Comparison of ENCODE assay signal across 19 cellular contexts in genomic region chr6:63475707-63476106, GRCh38.
A peak's percentile ranks its signal among the peaks of the same experiment; 100 is the strongest.
DNase-seq lines count a peak whose midpoint lies in the region; ATAC-seq, FAIRE-seq and TF ChIP-seq lines count a peak whose summit lies in the region.
"Had no signal": no experiment of that assay in that cellular context is flagged by ENCODE, and none has a peak within 500 bp of the region (broad histone marks: within the 10 kb centered on the region; RNA-seq: fewer than 3 reads in every experiment).

No MANE protein-coding gene starts in this region.

- no peak for TF ChIP-seq CTCF in right atrium auricular region (IDR thresholded peaks at IDR 0.05)
- TF ChIP-seq CTCF in neural progenitor cell (IDR thresholded peaks at IDR 0.05) = no peak

- no peaks in the 10 kb centered on the region for H3F3A ChIP-seq in neural progenitor cell (ENCODE audit: low read depth)

- H3K4me1 ChIP-seq in right atrium auricular region (peaks cover 0 to 5% of the 10 kb centered on the region in 2 donors), neural progenitor cell (no peaks in the 10 kb centered on the region)
- H3K4me1 ChIP-seq: SJCRH30 had no signal

- H3K36me3 ChIP-seq in right atrium auricular region = no peaks in the 10 kb centered on the region
- no peaks in the 10 kb centered on the region for H3K36me3 ChIP-seq in neural progenitor cell
- H3K36me3 ChIP-seq: SJCRH30 had no signal

- intact Hi-C loops in Right ventricle myocardium inferior (cut with DNase I) = no loop called here

- peak overlapping the region; percentile 36 for H2AFZ ChIP-seq in neural progenitor cell (replicated peaks)

- no peak overlapping the region for H3K4me3 ChIP-seq in right atrium auricular region
- no peak overlapping the region for H3K4me3 ChIP-seq in neural progenitor cell
- H3K4me3 ChIP-seq: SJCRH30 had no signal

- no peak for DNase-seq in Right ventricle myocardium inferior (ENCODE audit: missing footprints)
- no peak for DNase-seq in right atrium auricular region (ENCODE audit: low spot score)
- peak; percentile 82 for DNase-seq in left lobe of liver (ENCODE audit: low spot score)
- DNase-seq in neural progenitor cell (ENCODE audit: low spot score) = no peak
- no peak for DNase-seq in hippocampal formation (lab: John Stamatoyannopoulos, UW)
- no peak for DNase-seq in frontal cortex (ENCODE audit: low spot score in 2 of 2)
- DNase-seq in activated CD4-positive, CD25-positive, alpha-beta regulatory T cell treated with anti-CD3 and anti-CD28 coated beads, Interleukin-2, amount 50 U/mL, for 72 hours = no peak
- DNase-seq: CD8-positive, alpha-beta T cell; DMS79; HCEC 1CT; NCI-H1417 treated with DMSO at 0.1 percent for 48 hours; NCI-H1930; NCI-H2171; NCI-H446; RPMI8226; SJCRH30 had no signal

- H3K9me3 Mint-ChIP-seq in neural progenitor cell = peaks cover 6% of the 10 kb centered on the region
- H3K9me3 Mint-ChIP-seq: CD8-positive, alpha-beta T cell had no signal

- H3K27me3 ChIP-seq in right atrium auricular region = no peaks in the 10 kb centered on the region
- no peaks in the 10 kb centered on the region for H3K27me3 ChIP-seq in neural progenitor cell
- H3K27me3 ChIP-seq: SJCRH30 had no signal

- H3K9me3 ChIP-seq in right atrium auricular region (no peaks in the 10 kb centered on the region), neural progenitor cell (ENCODE audit: low read depth) (no peaks in the 10 kb centered on the region)
- H3K9me3 ChIP-seq: SJCRH30 had no signal

- no peak for FAIRE-seq in frontal cortex (lab: Jason Lieb, UNC)
- FAIRE-seq: D721Med had no signal

- H3K27me3 Mint-ChIP-seq in neural progenitor cell (ENCODE audit: insufficient read depth, low read depth) = peaks cover 3% of the 10 kb centered on the region

- no peak overlapping the region for H3K4me2 ChIP-seq in neural progenitor cell

- H3K27ac Mint-ChIP-seq in neural progenitor cell = no peak overlapping the region
- H3K27ac Mint-ChIP-seq: CD8-positive, alpha-beta T cell had no signal

- ATAC-seq in Right ventricle myocardium inferior (peak; percentile 93), left lobe of liver (peak; percentile 89), HG02973 (IDR thresholded peaks at IDR 0.05; ENCODE audit: unreplicated experiment) (no peak)
- ATAC-seq: CD8-positive, alpha-beta T cell had no signal

- no peak overlapping the region for H3K4me3 Mint-ChIP-seq in neural progenitor cell
- H3K4me3 Mint-ChIP-seq: CD8-positive, alpha-beta T cell had no signal

- H3K27ac ChIP-seq in right atrium auricular region (peak overlapping the region in 1 of 2 donors; percentile 55), neural progenitor cell (no peak overlapping the region)
- H3K27ac ChIP-seq: 22Rv1, SJCRH30 had no signal

- H3K4me1 Mint-ChIP-seq in neural progenitor cell = no peaks in the 10 kb centered on the region

- H3K36me3 Mint-ChIP-seq in neural progenitor cell = no peaks in the 10 kb centered on the region
- H3K36me3 Mint-ChIP-seq: CD8-positive, alpha-beta T cell had no signal

- no peaks in the 10 kb centered on the region for H3K79me2 ChIP-seq in neural progenitor cell (ENCODE audit: low read depth)

- no peak overlapping the region for H3K9ac ChIP-seq in neural progenitor cell

- no peaks in the 10 kb centered on the region for H4K20me1 ChIP-seq in neural progenitor cell (ENCODE audit: low read depth)
